Comparison of ENCODE assay signal across 1 cellular context in genomic region chr17:44906987-44907681, GRCh38.
TF ChIP-seq lines count a peak whose summit lies in the region.

No MANE protein-coding gene starts in this region.

TF ChIP-seq in H1, 55 proteins besides CTCF, POLR2A, EP300 and RAD21:
- TF ChIP-seq YY1 (IDR thresholded peaks at IDR 0.05; ENCODE audit: low read depth, low read length) = no peak
- no peak for TF ChIP-seq BCL11A (IDR thresholded peaks at IDR 0.05; ENCODE audit: low read depth in 2 of 2, low read length in 2 of 2)
- TF ChIP-seq TBP (IDR thresholded peaks at IDR 0.05; ENCODE audit: low read depth, low read length) = no peak
- TF ChIP-seq ZNF274 (IDR thresholded peaks at IDR 0.05; ENCODE audit: borderline replicate concordance, extremely low read depth, low read length) = no peak
- no peak for TF ChIP-seq SAP30 (IDR thresholded peaks at IDR 0.05; ENCODE audit: insufficient read depth, insufficient replicate concordance, low read length)
